In the genomic region with DNA sequence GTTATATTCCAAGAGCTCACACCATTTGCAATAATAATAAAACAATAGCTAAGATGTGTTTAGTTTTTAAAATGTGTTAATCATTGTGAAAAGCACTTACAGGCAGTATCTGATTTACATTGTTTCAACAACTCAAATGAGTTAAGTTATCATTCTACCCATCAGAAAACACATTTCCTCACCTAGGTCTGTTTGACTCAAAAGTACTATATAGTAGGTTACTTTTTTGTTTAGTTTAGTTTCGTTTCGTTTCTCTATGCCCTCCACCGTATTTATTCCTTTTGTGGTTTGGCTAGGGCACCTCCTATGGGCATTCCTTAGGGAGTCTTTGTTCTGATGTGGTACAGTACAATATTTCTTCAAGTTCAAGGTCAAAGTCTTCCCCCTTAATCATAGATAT, we compare ENCODE assay signal across 8 cellular contexts.
"Had no signal": no experiment of that assay in that cellular context is flagged by ENCODE, and none has a peak within 500 bp of the region (broad histone marks: within the 10 kb centered on the region; RNA-seq: fewer than 3 reads in every experiment).

No MANE protein-coding gene starts in this region.

- DNase-seq: NCI-H1048, NCI-H1436 treated with DMSO at 0.1 percent for 48 hours, NCI-H187 treated with DMSO at 0.1 percent for 48 hours, NCI-H510A, NCI-H524 treated with DMSO at 0.1 percent for 48 hours had no signal

- FAIRE-seq: RCC 7860 had no signal

- H3K27ac ChIP-seq: HL-60, RWPE1 had no signal
